In genomic region chr20:52191436-52192295, GRCh38 we compare ENCODE assay signal across 8 cellular contexts. TPM values are rescaled to one million over a fixed set of nuclear protein-coding genes. Genes with fewer than 3 reads are reported as not detected.
DNase-seq lines count a peak whose midpoint lies in the region; ATAC-seq and TF ChIP-seq lines count a peak whose summit lies in the region.

Gene ZFP64, minus strand, starts transcription at chr20:52191779. Its CDS starts 143 bp downstream, at chr20:52191636.

- H2AFZ ChIP-seq in osteoblast (ENCODE audit: low read length): peak within 1 kb of the TSS; percentile 98

- peak within 1 kb of the TSS; percentile 56 for H3K27ac ChIP-seq in osteoblast (ENCODE audit: low read depth, low read length)
- H3K27ac ChIP-seq in thoracic aorta: peak within 1 kb of the TSS; percentile 75 to 82

- H3K27me3 ChIP-seq in osteoblast (ENCODE audit: insufficient read depth, low read length) (no peaks in the 10 kb centered on the region), thoracic aorta (replicated peaks; ENCODE audit: insufficient read depth) (no peaks in the 10 kb centered on the region)

- H3K4me1 ChIP-seq in osteoblast (ENCODE audit: insufficient read depth, low read length): peaks cover 8% of the 10 kb centered on the region
- peaks cover 10 to 15% of the 10 kb centered on the region in 2 donors for H3K4me1 ChIP-seq in thoracic aorta (ENCODE audit: control insufficient read depth in 1 of 2, low read depth in 2 of 2)

- DNase-seq in GDM1 (lab: John Stamatoyannopoulos, UW) (peak; percentile 75), GOT3 (lab: John Stamatoyannopoulos, UW) (peak; percentile 54), SK-N-DZ (ENCODE audit: low spot score) (peak; percentile 88), glomerular endothelial cell (ENCODE audit: extremely low read depth, low read depth, low spot score) (no peak), osteoblast (ENCODE audit: insufficient read length, low spot score, missing footprints) (peak; percentile 98), thoracic aorta (ENCODE audit: low spot score) (peak; percentile 9)
- peak; percentile 75 for DNase-seq in activated naive CD4-positive, alpha-beta T cell treated with anti-CD3 and anti-CD28 coated beads, Interleukin-2, amount 50 U/mL, for 16 hours

- TF ChIP-seq CTCF in LNCAP (IDR thresholded peaks at IDR 0.05) (peak; percentile 77), osteoblast (IDR thresholded peaks at IDR 0.05; ENCODE audit: extremely low read depth, low read depth, low read length) (peak; percentile 51), thoracic aorta (IDR thresholded peaks at IDR 0.05) (no peak)

- H3K9me3 ChIP-seq in osteoblast (ENCODE audit: low read depth, low read length) (no peaks in the 10 kb centered on the region), thoracic aorta (no peaks in the 10 kb centered on the region)

- H3K4me3 ChIP-seq in osteoblast (ENCODE audit: insufficient read depth, low read length): peak within 1 kb of the TSS; percentile 96
- peak within 1 kb of the TSS; percentile 98 for H3K4me3 ChIP-seq in thoracic aorta

- peaks cover 23% of the 10 kb centered on the region for H3K79me2 ChIP-seq in osteoblast (ENCODE audit: insufficient read depth, low read length)

- peaks cover 3% of the 10 kb centered on the region for H3K36me3 ChIP-seq in osteoblast (ENCODE audit: insufficient read depth, low read length)
- no peaks in the 10 kb centered on the region for H3K36me3 ChIP-seq in thoracic aorta

- H4K20me1 ChIP-seq in osteoblast (ENCODE audit: insufficient read depth, low read length): peaks cover 14% of the 10 kb centered on the region

- peak; percentile 70 for ATAC-seq in thoracic aorta (ENCODE audit: insufficient number of reproducible peaks, low FRiP score, low read depth)

- H3K4me2 ChIP-seq in osteoblast (ENCODE audit: insufficient read depth, low read length): peak within 1 kb of the TSS; percentile 100

RNA-seq across cellular contexts. Expression of gene ZFP64, which starts in this region (rescaled TPM):
- 18.1 and 21.8 TPM in 2 replicates for polyA plus RNA-seq in SK-N-DZ (2014; cell fraction: cytosol; rRNA removed)
- 13.1 and 18.1 TPM in 2 replicates for polyA plus RNA-seq in SK-N-DZ (2014; cell fraction: nucleus; rRNA removed)
- total RNA-seq in glomerular endothelial cell (40.2 and 51.8 TPM in 2 replicates), osteoblast (30.4 and 33.3 TPM in 2 replicates), thoracic aorta (10 to 100 TPM; 11.5 to 14.4 TPM)
